Comparison of ENCODE assay signal across 8 cellular contexts in genomic region chr17:57597531-57598453, GRCh38.
DNase-seq lines count a peak whose midpoint lies in the region; ATAC-seq, FAIRE-seq and TF ChIP-seq lines count a peak whose summit lies in the region.

No MANE protein-coding gene starts in this region.

- no peak overlapping the region for H3K4ac ChIP-seq in mesendoderm (ENCODE audit: low read depth, low read length)

- H2AK5ac ChIP-seq in mesendoderm (ENCODE audit: low read length) = no peak overlapping the region

- H3K4me3 ChIP-seq in A549 = no peak overlapping the region
- H3K4me3 ChIP-seq in endodermal cell (ENCODE audit: low read length) = no peak overlapping the region
- H3K4me3 ChIP-seq in mesendoderm (ENCODE audit: low read length) = no peak overlapping the region
- no peak overlapping the region for H3K4me3 ChIP-seq in vagina

- H3K79me1 ChIP-seq in mesendoderm (ENCODE audit: low read length) = no peaks in the 10 kb centered on the region

- peak overlapping the region; percentile 82 for H3K27ac Mint-ChIP-seq in T-helper 2 cell treated with Interferon-gamma antibody and Interleukin-4, amounts not matched to agents 5 μg/mL and 100 μg/mL, for 36 hours
- no peak overlapping the region for H3K27ac Mint-ChIP-seq in endodermal cell

- H3K56ac ChIP-seq in mesendoderm (ENCODE audit: low read length) = no peak overlapping the region

- WGBS in A549 (ENCODE audit: missing lambda C conversion rate) = 46% methylated on average over 8 of the region's 8 CpGs
- WGBS in endodermal cell (ENCODE audit: insufficient coverage in 1 of 2, insufficient read length in 1 of 2), 2 experiments = 47 to 74% methylated on average over 4 to 7 of the region's 8 CpGs
- WGBS in mesendoderm (ENCODE audit: extremely low coverage, insufficient coverage, low lambda C conversion rate) = no CpG with 5 or more reads among the region's 8 CpGs

- H3K79me2 ChIP-seq in mesendoderm (ENCODE audit: control insufficient read depth, insufficient read depth, low read length) = no peaks in the 10 kb centered on the region

- H3K9ac ChIP-seq in endodermal cell (ENCODE audit: extremely low read depth, low read length, poor library complexity, severe bottlenecking) = no peak overlapping the region
- H3K9ac ChIP-seq in mesendoderm (ENCODE audit: low read length) = no peak overlapping the region

- peak overlapping the region; percentile 46 to 54; a peak in 5 of 6 replicates for H3K27ac ChIP-seq in A549
- peak overlapping the region; percentile 72 for H3K27ac ChIP-seq in endodermal cell (ENCODE audit: low read depth, low read length)
- H3K27ac ChIP-seq in mesendoderm (ENCODE audit: low read depth, low read length) = no peak overlapping the region
- H3K27ac ChIP-seq in vagina = no peak overlapping the region

- TF ChIP-seq CTCF in A549 (IDR thresholded peaks at IDR 0.05) (peak; percentile 97), endodermal cell (conservative IDR thresholded peaks at IDR 0.05) (peak; percentile 94), vagina (IDR thresholded peaks at IDR 0.05) (peak; percentile 48 to 63 (median 56))

- H3K9me3 ChIP-seq in A549 (0 out of 3 replicates have a peak, but pooled peaks cover 3% of the 10 kb centered on the region), endodermal cell (ENCODE audit: control insufficient read depth, low read length) (peaks cover 13% of the 10 kb centered on the region), vagina (no peaks in the 10 kb centered on the region)

- H3K36me3 Mint-ChIP-seq in T-helper 2 cell treated with Interferon-gamma antibody and Interleukin-4, amounts not matched to agents 5 μg/mL and 100 μg/mL, for 36 hours (ENCODE audit: low read depth) = peaks cover 41% of the 10 kb centered on the region
- H3K36me3 Mint-ChIP-seq in endodermal cell (ENCODE audit: low read depth) = peaks cover 19% of the 10 kb centered on the region

- peak; percentile 86 to 87 for TF ChIP-seq RAD21 in A549 (conservative IDR thresholded peaks at IDR 0.05 in 1 of 2, IDR thresholded peaks at IDR 0.05 in 1 of 2)

- peaks cover 7% of the 10 kb centered on the region for H3K9me3 Mint-ChIP-seq in T-helper 2 cell treated with Interferon-gamma antibody and Interleukin-4, amounts not matched to agents 5 μg/mL and 100 μg/mL, for 36 hours
- peaks cover 5% of the 10 kb centered on the region for H3K9me3 Mint-ChIP-seq in endodermal cell

- DNase-seq in A549 (ENCODE audit: low read depth in 1 of 2, low spot score in 1 of 2) (peak; percentile 82 to 86), ELF-1 (ENCODE audit: low read depth, low spot score) (peak; percentile 89), NCI-H146 treated with DMSO at 0.1 percent for 48 hours (lab: John Stamatoyannopoulos, UW; ENCODE audit: unreplicated experiment) (peak; percentile 65), endodermal cell (peak; percentile 95), mesendoderm (peak; percentile 87), vagina (ENCODE audit: extremely low spot score in 2 of 2) (no peak)
- DNase-seq in T-helper 2 cell treated with Interferon-gamma antibody and Interleukin-4, amounts not matched to agents 5 μg/mL and 100 μg/mL, for 36 hours (ENCODE audit: low spot score) = no peak

- H3K4me2 ChIP-seq in A549 (peak overlapping the region; percentile 50), mesendoderm (ENCODE audit: low read length) (no peak overlapping the region)

- no peaks in the 10 kb centered on the region for H3K27me3 Mint-ChIP-seq in T-helper 2 cell treated with Interferon-gamma antibody and Interleukin-4, amounts not matched to agents 5 μg/mL and 100 μg/mL, for 36 hours (ENCODE audit: low read depth)
- no peaks in the 10 kb centered on the region for H3K27me3 Mint-ChIP-seq in endodermal cell (ENCODE audit: insufficient read depth)

- peaks cover 52% of the 10 kb centered on the region for H3K4me1 Mint-ChIP-seq in T-helper 2 cell treated with Interferon-gamma antibody and Interleukin-4, amounts not matched to agents 5 μg/mL and 100 μg/mL, for 36 hours (ENCODE audit: low read depth)
- H3K4me1 Mint-ChIP-seq in endodermal cell = peaks cover 19% of the 10 kb centered on the region

- H2BK120ac ChIP-seq in mesendoderm (ENCODE audit: low read depth, low read length) = no peak overlapping the region

- TF ChIP-seq POLR2A in A549 (IDR thresholded peaks at IDR 0.05; ENCODE audit: low read length) = no peak
- no peak for TF ChIP-seq POLR2A in vagina (IDR thresholded peaks at IDR 0.05)

- no peak overlapping the region for H4K8ac ChIP-seq in mesendoderm (ENCODE audit: low read depth, low read length)

- FAIRE-seq in A549 (lab: Jason Lieb, UNC) = peak; percentile 97

- H4K5ac ChIP-seq in mesendoderm (ENCODE audit: low read length) = no peak overlapping the region

- H3K4me3 Mint-ChIP-seq in T-helper 2 cell treated with Interferon-gamma antibody and Interleukin-4, amounts not matched to agents 5 μg/mL and 100 μg/mL, for 36 hours = peak overlapping the region; percentile 33
- no peak overlapping the region for H3K4me3 Mint-ChIP-seq in endodermal cell

- H3K27me3 ChIP-seq in endodermal cell (ENCODE audit: control insufficient read depth, insufficient read depth, low read length, poor library complexity, severe bottlenecking) (no peaks in the 10 kb centered on the region), mesendoderm (ENCODE audit: insufficient read depth, low read length, poor library complexity) (no peaks in the 10 kb centered on the region), vagina (no peaks in the 10 kb centered on the region)

- H2BK5ac ChIP-seq in mesendoderm (ENCODE audit: low read length) = no peak overlapping the region

- TF ChIP-seq EP300 in A549 (IDR thresholded peaks at IDR 0.05) = no peak

- H3K36me3 ChIP-seq in endodermal cell (ENCODE audit: control insufficient read depth, insufficient read depth, low read length) (no peaks in the 10 kb centered on the region), mesendoderm (ENCODE audit: control insufficient read depth, insufficient read depth, low read length) (no peaks in the 10 kb centered on the region), vagina (no peaks in the 10 kb centered on the region)

- H2BK15ac ChIP-seq in mesendoderm (replicated peaks; ENCODE audit: low read depth) = no peak overlapping the region

- no peak overlapping the region for H3K23ac ChIP-seq in mesendoderm (ENCODE audit: low read length)

- ATAC-seq in A549 = peak; percentile 85 to 93
- no peak for ATAC-seq in HG03159 (IDR thresholded peaks at IDR 0.05; ENCODE audit: unreplicated experiment)

- intact Hi-C loops in vagina (cut with DNase I) = loop anchor here (1.0 kb wide), 1 partner anchor 39 kb away; no protein-coding TSS in a partner anchor

- POLR2A ChIA-PET in A549 (lab: Yijun Ruan, JAX) = interaction anchor here (0.6 kb wide), 1 partner anchor 22 kb away, joined by 8 read pairs; no protein-coding TSS in a partner anchor

- CTCF ChIA-PET in A549 (lab: Yijun Ruan, JAX) = interaction anchor here (0.6 to 6.3 kb wide), 102 partner anchors 11 to 539 kb away, joined by 3 to 104 read pairs (median 4); no protein-coding TSS in a partner anchor

- peaks cover 15% of the 10 kb centered on the region for H3K4me1 ChIP-seq in A549
- H3K4me1 ChIP-seq in endodermal cell (ENCODE audit: control insufficient read depth, insufficient read depth, low read length) = peaks cover 2% of the 10 kb centered on the region
- no peaks in the 10 kb centered on the region for H3K4me1 ChIP-seq in mesendoderm (ENCODE audit: control insufficient read depth, low read depth, low read length)
- no peaks in the 10 kb centered on the region for H3K4me1 ChIP-seq in vagina

- H3K18ac ChIP-seq in mesendoderm (ENCODE audit: low read length) = no peak overlapping the region

TF ChIP-seq in A549, 52 proteins besides CTCF, POLR2A, EP300 and RAD21:
- no peak for TF ChIP-seq HOXA7 (CRISPR knock-in tag; IDR thresholded peaks at IDR 0.05)
- TF ChIP-seq SMC3 (IDR thresholded peaks at IDR 0.05) = peak; percentile 95
- no peak for TF ChIP-seq MYC (IDR thresholded peaks at IDR 0.05; ENCODE audit: borderline replicate concordance, low read length)
- TF ChIP-seq CBX8 (IDR thresholded peaks at IDR 0.05) = no peak

Comparison
In these comparisons a context has a peak if more than half of its experiments do, and no peak if none do; other contexts are left out.
1. DNase-seq: peak in A549 (2 of 2), ELF-1 (single experiment), NCI-H146 treated with DMSO at 0.1 percent for 48 hours (single experiment), endodermal cell (single experiment) and mesendoderm (single experiment); none in T-helper 2 cell treated with Interferon-gamma antibody and Interleukin-4, amounts not matched to agents 5 μg/mL and 100 μg/mL, for 36 hours (single experiment) and vagina (0 of 2).
2. H3K27ac ChIP-seq: peak in A549 (2 of 2) and endodermal cell (single experiment); none in mesendoderm (single experiment) and vagina (single experiment).
3. Peak in every context shown above with its lines, with median percentiles within 50 percentile points of each other: CTCF ChIP-seq.